8 cellular contexts compared by ENCODE assay signal in genomic region chr18:77086656-77087390, GRCh38. TPM values are rescaled to one million over a fixed set of nuclear protein-coding genes. Genes with fewer than 3 reads are reported as not detected.
DNase-seq lines count a peak whose midpoint lies in the region; ATAC-seq and TF ChIP-seq lines count a peak whose summit lies in the region.

No MANE protein-coding gene starts in this region.

- H3K36me3 Mint-ChIP-seq in activated naive CD8-positive, alpha-beta T cell treated with anti-CD3 and anti-CD28 coated beads, Interleukin-2, amount 50 U/mL, for 24 hours (ENCODE audit: low read depth): peaks cover 22% of the 10 kb centered on the region

- peak overlapping the region in 5 of 11 experiments; percentile 4 to 78 (median 49); a peak in 7 of 22 replicates for H3K4me2 ChIP-seq in BLaER1 treated with 17β-estradiol and CSF1 and Interleukin-3, amounts not matched to agents 10 nM and 100 nM

- peaks cover 0 to 67% (median 55%) of the 10 kb centered on the region in 11 experiments; a peak in 18 of 22 replicates for H3K9me3 ChIP-seq in BLaER1 treated with 17β-estradiol and CSF1 and Interleukin-3, amounts not matched to agents 10 nM and 100 nM (replicated peaks in 1 of 11)
- no peaks in the 10 kb centered on the region for H3K9me3 ChIP-seq in SJCRH30 (replicated peaks)

- TF ChIP-seq CTCF in omental fat pad (IDR thresholded peaks at IDR 0.05): no peak

- H3K4me3 ChIP-seq in BLaER1 treated with 17β-estradiol and CSF1 and Interleukin-3, amounts not matched to agents 10 nM and 100 nM: peak overlapping the region in 1 of 10 experiments; percentile 25; a peak in 1 of 20 replicates
- no peak overlapping the region for H3K4me3 ChIP-seq in SJCRH30

- H3K4me1 ChIP-seq in BLaER1 treated with 17β-estradiol and CSF1 and Interleukin-3, amounts not matched to agents 10 nM and 100 nM: peaks cover 11 to 70% (median 46%) of the 10 kb centered on the region in 10 experiments
- no peaks in the 10 kb centered on the region for H3K4me1 ChIP-seq in SJCRH30

- peaks cover 60% of the 10 kb centered on the region for H3K4me1 Mint-ChIP-seq in activated naive CD8-positive, alpha-beta T cell treated with anti-CD3 and anti-CD28 coated beads, Interleukin-2, amount 50 U/mL, for 24 hours

- H3K27me3 Mint-ChIP-seq in activated naive CD8-positive, alpha-beta T cell treated with anti-CD3 and anti-CD28 coated beads, Interleukin-2, amount 50 U/mL, for 24 hours: no peaks in the 10 kb centered on the region

- no peak overlapping the region for H3K4me3 Mint-ChIP-seq in activated naive CD8-positive, alpha-beta T cell treated with anti-CD3 and anti-CD28 coated beads, Interleukin-2, amount 50 U/mL, for 24 hours

- no peaks in the 10 kb centered on the region for H3K27me3 ChIP-seq in BLaER1 treated with 17β-estradiol and CSF1 and Interleukin-3, amounts not matched to agents 10 nM and 100 nM
- H3K27me3 ChIP-seq in SJCRH30: no peaks in the 10 kb centered on the region

- no peak for ATAC-seq in activated naive CD8-positive, alpha-beta T cell treated with anti-CD3 and anti-CD28 coated beads, Interleukin-2, amount 50 U/mL, for 24 hours
- ATAC-seq in left ventricle myocardium superior (peak; percentile 71), omental fat pad (ENCODE audit: low FRiP score) (peak; percentile 56)

- no peaks in the 10 kb centered on the region for H3K9me3 Mint-ChIP-seq in activated naive CD8-positive, alpha-beta T cell treated with anti-CD3 and anti-CD28 coated beads, Interleukin-2, amount 50 U/mL, for 24 hours

- intact Hi-C loops in left ventricle myocardium superior (cut with micrococcal nuclease): no loop called here

- H3K27ac Mint-ChIP-seq in activated naive CD8-positive, alpha-beta T cell treated with anti-CD3 and anti-CD28 coated beads, Interleukin-2, amount 50 U/mL, for 24 hours: peak overlapping the region; percentile 47

- H3K36me3 ChIP-seq in BLaER1 treated with 17β-estradiol and CSF1 and Interleukin-3, amounts not matched to agents 10 nM and 100 nM: peaks cover 39 to 93% (median 89%) of the 10 kb centered on the region in 11 experiments
- no peaks in the 10 kb centered on the region for H3K36me3 ChIP-seq in SJCRH30

- peak overlapping the region in 6 of 11 experiments; percentile 2 to 83 (median 21); a peak in 5 of 22 replicates for H3K27ac ChIP-seq in BLaER1 treated with 17β-estradiol and CSF1 and Interleukin-3, amounts not matched to agents 10 nM and 100 nM
- H3K27ac ChIP-seq in SJCRH30: no peak overlapping the region

- no peak overlapping the region for H3K9ac ChIP-seq in BLaER1 treated with 17β-estradiol and CSF1 and Interleukin-3, amounts not matched to agents 10 nM and 100 nM

- DNase-seq in activated naive CD8-positive, alpha-beta T cell treated with anti-CD3 and anti-CD28 coated beads, Interleukin-2, amount 50 U/mL, for 24 hours: no peak
- DNase-seq in left ventricle myocardium superior: peak; percentile 71
- DNase-seq in omental fat pad (ENCODE audit: low spot score): no peak
- no peak for DNase-seq in SJCRH30
- no peak for DNase-seq in GDM1 (lab: John Stamatoyannopoulos, UW)
- DNase-seq in NK-92 treated with Interleukin-12 subunit alpha and Interleukin-12 subunit beta, amount 100 ng/mL, for 24 hours (lab: John Stamatoyannopoulos, UW): no peak
- no peak for DNase-seq in NCI-H2107 treated with DMSO at 0.1 percent for 48 hours (lab: John Stamatoyannopoulos, UW; ENCODE audit: unreplicated experiment)

- peaks cover 19 to 88% (median 34%) of the 10 kb centered on the region in 11 experiments; a peak in 20 of 22 replicates for H4K20me1 ChIP-seq in BLaER1 treated with 17β-estradiol and CSF1 and Interleukin-3, amounts not matched to agents 10 nM and 100 nM

RNA-seq across cellular contexts. Expression of gene MBP, which starts 45.8 kb away (rescaled TPM):
- total RNA-seq in left ventricle myocardium superior (32.7 TPM), omental fat pad (10 to 100 TPM; 27.4 to 50.9 (median 36.0) TPM)
- total RNA-seq in SJCRH30 (2014; rRNA removed; shearing (Covaris generic)): 0.20 TPM in 1 of 2 replicates, not detected in the other

Comparison
In these comparisons a context has a peak if more than half of its experiments do, and no peak if none do; other contexts are left out.
1. RNA of gene MBP, which starts 45.8 kb away (total RNA-seq): 27.4 to 50.9 TPM in omental fat pad and 32.7 TPM in left ventricle myocardium superior (single experiment); 0.20 TPM in SJCRH30; every median in the first group is over 10 times any median in the second.